Comparison of ENCODE assay signal across 16 cellular contexts in genomic region chr18:11175266-11175947, GRCh38. TPM values are rescaled to one million over a fixed set of nuclear protein-coding genes. Genes with fewer than 3 reads are reported as not detected.
A peak's percentile ranks its signal among the peaks of the same experiment; 100 is the strongest.
DNase-seq lines count a peak whose midpoint lies in the region; ATAC-seq and TF ChIP-seq lines count a peak whose summit lies in the region.
"Had no signal": no experiment of that assay in that cellular context is flagged by ENCODE, and none has a peak within 500 bp of the region (broad histone marks: within the 10 kb centered on the region; RNA-seq: fewer than 3 reads in every experiment).

No MANE protein-coding gene starts in this region.

- DNase-seq in BJ (ENCODE audit: low read depth) (peak; percentile 57), SK-N-SH (no peak), fibroblast of the aortic adventitia (ENCODE audit: low read depth) (peak; percentile 78), HUDEP-2 (lab: John Stamatoyannopoulos, UW; ENCODE audit: unreplicated experiment in 76 of 76) (no peak)
- DNase-seq: activated CD4-positive, alpha-beta T cell treated with anti-CD3 and anti-CD28 coated beads for 48 hours; CD4-positive, alpha-beta memory T cell; NCI-H1436 treated with DMSO at 0.1 percent for 48 hours; NCI-H526 treated with DMSO at 0.1 percent for 48 hours; posterior cingulate gyrus; stimulated activated CD4-positive, alpha-beta T cell treated with anti-CD3 and anti-CD28 coated beads, Interleukin-2, amount 100 ng/mL, for 48 hours had no signal

- no peak for TF ChIP-seq EP300 in SK-N-SH (IDR thresholded peaks at IDR 0.05; ENCODE audit: borderline replicate concordance in 1 of 2, low read depth in 1 of 2, low read length in 1 of 2)

- peak overlapping the region in 1 of 2 experiments; percentile 59; a peak in 2 of 4 replicates for H3K27ac ChIP-seq in SK-N-SH (ENCODE audit: low read depth in 2 of 2, low read length in 1 of 2)

- peaks cover 0 to 7% of the 10 kb centered on the region in 2 experiments; a peak in 1 of 4 replicates for H3K4me1 ChIP-seq in SK-N-SH (ENCODE audit: control insufficient read depth in 1 of 2, insufficient read depth in 2 of 2, low read depth in 1 of 2, low read length in 1 of 2)
- peaks cover 50% of the 10 kb centered on the region for H3K4me1 ChIP-seq in skeletal muscle satellite cell (ENCODE audit: control insufficient read depth, insufficient read depth, low read length)

- no peaks in the 10 kb centered on the region for H3K79me2 ChIP-seq in SK-N-SH (ENCODE audit: insufficient read depth)

- ATAC-seq in GM18868 (IDR thresholded peaks at IDR 0.05; ENCODE audit: unreplicated experiment) (no peak), HG03095 (IDR thresholded peaks at IDR 0.05; ENCODE audit: unreplicated experiment) (no peak), GM18505 (IDR thresholded peaks at IDR 0.05; ENCODE audit: unreplicated experiment) (no peak)
- ATAC-seq: activated T-helper 17 cell treated with anti-CD3 and anti-CD28 coated beads, Interleukin-2, amount 50 U/mL, for 72 hours; stimulated activated memory B cell treated with anti-CD40 and anti-IgM and Interleukin-4, amounts not matched to agents 10 μg/mL and 1 μg/mL and 100 μg/mL, for 72 hours had no signal

- peaks cover 3% of the 10 kb centered on the region; the same call in 1 of the 2 replicates for H3K9me3 ChIP-seq in SK-N-SH
- H3K9me3 ChIP-seq in skeletal muscle satellite cell (replicated peaks; ENCODE audit: low read length): no peaks in the 10 kb centered on the region

- no peaks in the 10 kb centered on the region for H3K9me2 ChIP-seq in SK-N-SH

- H3K4me3 ChIP-seq in BJ (ENCODE audit: low read depth, low read length): no peak overlapping the region
- H3K4me3 ChIP-seq in SK-N-SH (ENCODE audit: low read depth in 2 of 2, low read length in 1 of 2): no peak overlapping the region
- H3K4me3 ChIP-seq in fibroblast of the aortic adventitia (ENCODE audit: low read depth, low read length): no peak overlapping the region
- H3K4me3 ChIP-seq in skeletal muscle satellite cell (ENCODE audit: low read length): peak overlapping the region; percentile 38

- TF ChIP-seq RAD21 in SK-N-SH (IDR thresholded peaks at IDR 0.05; ENCODE audit: low read length): no peak

- H3K4me2 ChIP-seq in SK-N-SH (peak overlapping the region; percentile 48), skeletal muscle satellite cell (ENCODE audit: low read length) (peak overlapping the region; percentile 61)

- peaks cover 7% of the 10 kb centered on the region for H3F3A ChIP-seq in SK-N-SH (replicated peaks; ENCODE audit: insufficient read depth)

- 5% methylated on average over 4 of the region's 4 CpGs for WGBS in SK-N-SH (ENCODE audit: low lambda C conversion rate)

- H3K27me3 ChIP-seq in BJ (ENCODE audit: control insufficient read depth, insufficient read depth, low read length) (no peaks in the 10 kb centered on the region), SK-N-SH (ENCODE audit: insufficient read depth) (no peaks in the 10 kb centered on the region; the same call in 1 of the 2 replicates), skeletal muscle satellite cell (ENCODE audit: control insufficient read depth, insufficient read depth, low read length) (no peaks in the 10 kb centered on the region)

- H2AFZ ChIP-seq in SK-N-SH (ENCODE audit: low read depth): peak overlapping the region; percentile 74

- no peak for TF ChIP-seq POLR2A in GM18505 (IDR thresholded peaks at IDR 0.05; ENCODE audit: borderline replicate concordance, extremely low read depth, insufficient read depth, insufficient read length)

- CTCF ChIA-PET in BJ (lab: Yijun Ruan, JAX): interaction anchor here (0.6 to 1.0 kb wide), 5 partner anchors 8 to 147 kb away, joined by 3 to 5 read pairs (median 3); no protein-coding TSS in a partner anchor
- CTCF ChIA-PET in SK-N-SH (lab: Yijun Ruan, JAX): interaction anchor here (1.1 kb wide), 1 partner anchor 12 kb away, joined by 4 read pairs; no protein-coding TSS in a partner anchor

- H3K9ac ChIP-seq in SK-N-SH (peak overlapping the region; percentile 39; the same call in 1 of the 2 replicates), skeletal muscle satellite cell (ENCODE audit: low read depth, low read length) (peak overlapping the region; percentile 75)

- POLR2A ChIA-PET in BJ (lab: Charles Lee): no interaction called here
- POLR2A ChIA-PET in SK-N-SH (lab: Yijun Ruan, JAX): no interaction called here

- H4K20me1 ChIP-seq in SK-N-SH (ENCODE audit: insufficient read depth): no peaks in the 10 kb centered on the region

- no peaks in the 10 kb centered on the region for H3K36me3 ChIP-seq in BJ (ENCODE audit: control insufficient read depth, insufficient read depth, low read length)
- H3K36me3 ChIP-seq in SK-N-SH (replicated peaks in 1 of 2; ENCODE audit: control insufficient read depth in 1 of 2, insufficient read depth in 2 of 2, low read length in 1 of 2): no peaks in the 10 kb centered on the region
- H3K36me3 ChIP-seq in skeletal muscle satellite cell (ENCODE audit: insufficient read depth, low read length): no peaks in the 10 kb centered on the region

- TF ChIP-seq CTCF in BJ (IDR thresholded peaks at IDR 0.05; ENCODE audit: insufficient read depth, low read depth, low read length) (no peak), SK-N-SH (IDR thresholded peaks at IDR 0.05) (no peak), fibroblast of the aortic adventitia (IDR thresholded peaks at IDR 0.05; ENCODE audit: insufficient read depth, low read length) (no peak)

TF ChIP-seq in SK-N-SH, 30 proteins besides CTCF, POLR2A, EP300 and RAD21:
- TF ChIP-seq USF1 (IDR thresholded peaks at IDR 0.05; ENCODE audit: borderline replicate concordance, low read depth) (no peak), NFIC (IDR thresholded peaks at IDR 0.05; ENCODE audit: borderline replicate concordance) (no peak), RXRA (IDR thresholded peaks at IDR 0.05; ENCODE audit: borderline replicate concordance, low read depth) (no peak), POLR2AphosphoS5 (IDR thresholded peaks at IDR 0.05; ENCODE audit: low read depth, low read length) (no peak), ELF1 (IDR thresholded peaks at IDR 0.05) (no peak), GABPA (IDR thresholded peaks at IDR 0.05; ENCODE audit: low read depth) (no peak), REST (IDR thresholded peaks at IDR 0.05; ENCODE audit: low read depth, low read length) (no peak), RCOR1 (IDR thresholded peaks at IDR 0.05; ENCODE audit: low read length) (no peak), FOXJ3 (CRISPR knock-in tag; IDR thresholded peaks at IDR 0.05) (no peak), USF2 (IDR thresholded peaks at IDR 0.05; ENCODE audit: borderline replicate concordance, low read depth, low read length) (no peak)
TF ChIP-seq in SK-N-SH: peak in this region for 0.

RNA-seq across cellular contexts. Expression of gene PIEZO2, which starts 26.0 kb away (rescaled TPM):
- 4.3 and 4.6 TPM in 2 replicates for polyA plus RNA-seq in BJ (2011; rRNA removed)
- polyA minus RNA-seq in BJ (2011; rRNA and poly(A)+ RNA removed): 9.6 and 11.3 TPM in 2 replicates
- polyA plus RNA-seq in SK-N-SH (2012; rRNA removed): not detected in 2 replicates
- not detected in 2 replicates for polyA plus RNA-seq in SK-N-SH (2012; cell fraction: cytosol; rRNA removed)
- polyA plus RNA-seq in SK-N-SH (2012; cell fraction: nucleus; rRNA removed): not detected in 2 replicates
- 1.6 and 40.2 TPM in 2 replicates for total RNA-seq in fibroblast of the aortic adventitia (ENCODE audit: low replicate concordance)
- total RNA-seq in skeletal muscle satellite cell (2012; rRNA removed): not detected in 2 replicates
- total RNA-seq: activated T-helper 17 cell treated with anti-CD3 and anti-CD28 coated beads, Interleukin-2, amount 50 U/mL, for 72 hours; CD4-positive, alpha-beta memory T cell had no signal
- polyA plus RNA-seq: CD4-positive, alpha-beta memory T cell had no signal

Comparison
In these comparisons a context has a peak if more than half of its experiments do, and no peak if none do; other contexts are left out.
1. DNase-seq: peak in BJ (single experiment) and fibroblast of the aortic adventitia (single experiment); none in SK-N-SH (single experiment) and HUDEP-2 (0 of 76).